ENCODE assay signal across 8 cellular contexts in genomic region chr4:147160908-147161513, GRCh38.
DNase-seq lines count a peak whose midpoint lies in the region; ATAC-seq and TF ChIP-seq lines count a peak whose summit lies in the region.

No MANE protein-coding gene starts in this region.

- peak in 5 of 6 experiments; percentile 39 to 78 (median 65) for TF ChIP-seq CTCF in Peyer's patch (IDR thresholded peaks at IDR 0.05)
- peak; percentile 84 for TF ChIP-seq CTCF in nephron progenitor cell (IDR thresholded peaks at IDR 0.05)

- no peaks in the 10 kb centered on the region for H3K27me3 ChIP-seq in Peyer's patch

- no peaks in the 10 kb centered on the region for H3K36me3 Mint-ChIP-seq in nephron progenitor cell (ENCODE audit: low read depth)

- H3K9me3 ChIP-seq in Peyer's patch, result no peaks in the 10 kb centered on the region

- H3K4me1 ChIP-seq in Peyer's patch, result no peaks in the 10 kb centered on the region

- no peaks in the 10 kb centered on the region for H3K9me3 Mint-ChIP-seq in nephron progenitor cell

- H3K36me3 ChIP-seq in Peyer's patch, result no peaks in the 10 kb centered on the region

- H3K27ac ChIP-seq in Peyer's patch, result no peak overlapping the region

- no peaks in the 10 kb centered on the region for H3K27me3 Mint-ChIP-seq in nephron progenitor cell (ENCODE audit: low read depth, poor library complexity)

- DNase-seq in NCI-H82 (lab: John Stamatoyannopoulos, UW), result peak; percentile 56
- DNase-seq in NCI-H82 treated with DMSO at 0.1 percent for 48 hours (lab: John Stamatoyannopoulos, UW; ENCODE audit: unreplicated experiment), result no peak
- DNase-seq in Peyer's patch, result no peak
- DNase-seq in erythroblast (lab: John Stamatoyannopoulos, UW), result peak; percentile 16 to 32
- DNase-seq in nephron progenitor cell, result peak; percentile 28
- DNase-seq in activated naive CD4-positive, alpha-beta T cell treated with anti-CD3 and anti-CD28 coated beads, Interleukin-2, amount 50 U/mL, for 16 hours, result no peak

- H3K4me3 Mint-ChIP-seq in nephron progenitor cell, result no peak overlapping the region

- TF ChIP-seq POLR2A in Peyer's patch (IDR thresholded peaks at IDR 0.05) (no peak), erythroblast (IDR thresholded peaks at IDR 0.05; ENCODE audit: low read length) (no peak)

- peak; percentile 96 for ATAC-seq in GM19467 (IDR thresholded peaks at IDR 0.05; ENCODE audit: unreplicated experiment)
- peak; percentile 93 for ATAC-seq in HG03378 (IDR thresholded peaks at IDR 0.05; ENCODE audit: unreplicated experiment)

- H3K4me3 ChIP-seq in Peyer's patch, result no peak overlapping the region

- H3K4me1 Mint-ChIP-seq in nephron progenitor cell, result peaks cover 27% of the 10 kb centered on the region

- no peak overlapping the region for H3K27ac Mint-ChIP-seq in nephron progenitor cell

Comparison
In these comparisons a context has a peak if more than half of its experiments do, and no peak if none do; other contexts are left out.
1. DNase-seq: peak in NCI-H82 (single experiment), erythroblast (2 of 2) and nephron progenitor cell (single experiment); none in NCI-H82 treated with DMSO at 0.1 percent for 48 hours (single experiment), Peyer's patch (0 of 3) and activated naive CD4-positive, alpha-beta T cell treated with anti-CD3 and anti-CD28 coated beads, Interleukin-2, amount 50 U/mL, for 16 hours (single experiment).